8 cellular contexts compared by ENCODE assay signal in genomic region chr3:158570999-158571702, GRCh38. TPM values are rescaled to one million over a fixed set of nuclear protein-coding genes. Genes with fewer than 3 reads are reported as not detected.
DNase-seq lines count a peak whose midpoint lies in the region; ATAC-seq, FAIRE-seq and TF ChIP-seq lines count a peak whose summit lies in the region.

MLF1 (plus strand) TSS chr3:158571194; CDS start chr3:158571301, 107 bp downstream.

- peak within 1 kb of the TSS; percentile 100 for H3K27ac Mint-ChIP-seq in chondrocyte (ENCODE audit: unreplicated experiment)

- peak within 1 kb of the TSS; percentile 100 for H3K9ac ChIP-seq in smooth muscle cell (ENCODE audit: low read depth)

- ATAC-seq in GM18520 (IDR thresholded peaks at IDR 0.05; ENCODE audit: unreplicated experiment) (peak; percentile 100), HG03066 (IDR thresholded peaks at IDR 0.05; ENCODE audit: low read depth, unreplicated experiment) (peak; percentile 99)

- H3K27me3 Mint-ChIP-seq in chondrocyte (ENCODE audit: low read depth), result peaks cover 3% of the 10 kb centered on the region

- peak; percentile 76 for FAIRE-seq in islet of Langerhans (lab: Jason Lieb, UNC)

- H3K9me3 ChIP-seq in smooth muscle cell (replicated peaks; ENCODE audit: low read depth), result no peaks in the 10 kb centered on the region

- H3K27ac ChIP-seq in smooth muscle cell (ENCODE audit: low read depth), result peak within 1 kb of the TSS; percentile 99

- H3K4me3 ChIP-seq in smooth muscle cell, result peak within 1 kb of the TSS; percentile 95

- H3K36me3 Mint-ChIP-seq in chondrocyte (ENCODE audit: low read depth), result no peaks in the 10 kb centered on the region

- WGBS in smooth muscle cell (ENCODE audit: low lambda C conversion rate), result 2% methylated on average over 49 of the region's 51 CpGs

- DNase-seq in NCI-H2196 (lab: John Stamatoyannopoulos, UW; ENCODE audit: unreplicated experiment) (peak; percentile 100), chondrocyte (ENCODE audit: low spot score) (peak; percentile 99), smooth muscle cell (lab: John Stamatoyannopoulos, UW; ENCODE audit: unreplicated experiment) (peak; percentile 88), NAMALWA (ENCODE audit: low spot score) (no peak)
- peak; percentile 71 to 72 for DNase-seq in activated CD4-positive, alpha-beta T cell treated with anti-CD3 and anti-CD28 coated beads for 4 hours

- H3K4me1 Mint-ChIP-seq in chondrocyte (ENCODE audit: low read depth), result peaks cover 11% of the 10 kb centered on the region

- peak within 1 kb of the TSS; percentile 99 for H3K4me3 Mint-ChIP-seq in chondrocyte (ENCODE audit: unreplicated experiment)

- H4K20me1 ChIP-seq in smooth muscle cell (ENCODE audit: low read depth), result no peaks in the 10 kb centered on the region

- H3K4me2 ChIP-seq in smooth muscle cell, result peak within 1 kb of the TSS; percentile 100

- H3K79me2 ChIP-seq in smooth muscle cell (ENCODE audit: low read depth), result no peaks in the 10 kb centered on the region

- H3K9me3 Mint-ChIP-seq in chondrocyte (ENCODE audit: low read depth), result no peaks in the 10 kb centered on the region

- H3K27me3 ChIP-seq in smooth muscle cell (ENCODE audit: low read depth), result no peaks in the 10 kb centered on the region

- H3F3A ChIP-seq in smooth muscle cell (ENCODE audit: low read depth), result no peaks in the 10 kb centered on the region

- no peaks in the 10 kb centered on the region for H3K36me3 ChIP-seq in smooth muscle cell (ENCODE audit: low read depth)

- no peaks in the 10 kb centered on the region for H3K4me1 ChIP-seq in smooth muscle cell (ENCODE audit: low read depth)

- peak; percentile 17 for TF ChIP-seq CTCF in chondrocyte (IDR thresholded peaks at IDR 0.05)
- TF ChIP-seq CTCF in smooth muscle cell (IDR thresholded peaks at IDR 0.05; ENCODE audit: borderline replicate concordance, insufficient read depth, poor library complexity, severe bottlenecking), result no peak

- H2AFZ ChIP-seq in smooth muscle cell (ENCODE audit: low read depth), result peak within 1 kb of the TSS; percentile 97

RNA-seq across cellular contexts. Expression of gene MLF1, which starts in this region (rescaled TPM):
- total RNA-seq in chondrocyte (12.2 to 13.7 TPM (median 12.7 TPM) in 3 replicates), smooth muscle cell (22.9 and 24.3 TPM in 2 replicates)
- 25.9 and 28.5 TPM in 2 replicates for polyA plus RNA-seq in smooth muscle cell
